4 cellular contexts compared by ENCODE assay signal in genomic region chr3:143243686-143244085, GRCh38.
"Had no signal": no experiment of that assay in that cellular context is flagged by ENCODE, and none has a peak within 500 bp of the region (broad histone marks: within the 10 kb centered on the region; RNA-seq: fewer than 3 reads in every experiment).

No MANE protein-coding gene starts in this region.

- H3K4me3 ChIP-seq: GM23338 had no signal

- H3K4me2 ChIP-seq: GM23338 had no signal

- DNase-seq: HCEC 1CT, IMR-90 had no signal

- H3K9me3 Mint-ChIP-seq: GM23338, H9 had no signal

- ATAC-seq: GM23338 had no signal

- H3K27ac Mint-ChIP-seq: GM23338 had no signal

- H3K4me3 Mint-ChIP-seq: GM23338, H9 had no signal

- H2AFZ ChIP-seq: GM23338 had no signal
